In the genomic region with DNA sequence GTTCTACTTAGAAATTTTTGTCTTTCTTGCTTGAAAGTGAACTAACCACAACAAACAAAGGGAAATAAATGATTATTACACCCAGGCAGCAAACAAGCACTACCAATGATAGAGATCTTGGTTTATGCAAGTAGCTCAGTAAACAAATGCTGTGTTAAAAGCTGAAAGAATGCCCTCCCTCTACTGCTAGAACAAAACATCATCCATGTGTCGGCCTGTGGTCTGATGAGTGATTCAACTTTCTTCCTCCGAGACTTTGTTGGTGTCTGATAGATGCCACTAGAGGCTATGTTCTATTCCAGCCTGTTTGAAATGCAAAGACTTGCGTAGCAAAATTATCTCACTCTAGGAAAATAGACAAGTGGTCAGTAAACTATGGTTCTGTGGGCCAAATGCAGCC, we compare ENCODE assay signal across 23 cellular contexts.
"Had no signal": no experiment of that assay in that cellular context is flagged by ENCODE, and none has a peak within 500 bp of the region (broad histone marks: within the 10 kb centered on the region; RNA-seq: fewer than 3 reads in every experiment).

No MANE protein-coding gene starts in this region.

- H3K4me3 ChIP-seq: ascending aorta, gastroesophageal sphincter, heart left ventricle, left ventricle myocardium inferior, mucosa of descending colon, tibial artery, uterus had no signal

- H3K4me1 ChIP-seq: ascending aorta, heart left ventricle, left ventricle myocardium inferior, uterus had no signal

- DNase-seq: activated CD4-positive, alpha-beta T cell treated with anti-CD3 and anti-CD28 coated beads, Interleukin-2, amount 10 ng/mL, durations not matched to agents 24 days and 14 days; activated CD8-positive, alpha-beta T cell treated with anti-CD3 and anti-CD28 coated beads, Interleukin-2, amount 10 ng/mL, durations not matched to agents 7 days and 5 days; activated naive CD4-positive, alpha-beta T cell treated with anti-CD3 and anti-CD28 coated beads for 36 hours; activated T-cell treated with anti-CD3 and anti-CD28 coated beads, Interleukin-2, amount 50 U/mL, for 24 hours; cerebellar nuclear complex; cortex of kidney; left ventricle myocardium inferior; mucosa of descending colon; naive thymus-derived CD4-positive, alpha-beta T cell; retina; stimulated activated CD4-positive, alpha-beta T cell treated with anti-CD3 and anti-CD28 coated beads, Interleukin-12 subunit alpha, Interleukin-12 subunit beta, amount 100 ng/mL, for 4 hours; stimulated activated CD4-positive, alpha-beta T cell treated with anti-CD3 and anti-CD28 coated beads, Interleukin-1b, Interleukin-23, amount 100 ng/mL, for 48 hours; stimulated activated CD8-positive, alpha-beta memory T cell treated with anti-CD3 and anti-CD28 coated beads, Interleukin-4, amount 100 ng/mL, for 48 hours; stimulated activated naive CD4-positive, alpha-beta T cell; T-helper 1 cell; T-helper 9 cell; tibial artery had no signal

- FAIRE-seq: bronchial epithelial cell had no signal

- H3K27ac ChIP-seq: ascending aorta, gastroesophageal sphincter, heart left ventricle, left ventricle myocardium inferior, tibial artery, uterus had no signal

- ATAC-seq: activated CD8-positive, alpha-beta T cell treated with anti-CD3 and anti-CD28 coated beads, Interleukin-2, amount 10 ng/mL, durations not matched to agents 7 days and 5 days; esophagus mucosa; gastroesophageal sphincter; heart left ventricle; mucosa of descending colon; naive thymus-derived CD4-positive, alpha-beta T cell had no signal

- H3K27me3 ChIP-seq: ascending aorta, gastroesophageal sphincter, tibial artery, uterus had no signal

- H3K9me3 ChIP-seq: ascending aorta, gastroesophageal sphincter, heart left ventricle, left ventricle myocardium inferior, mucosa of descending colon, tibial artery, uterus had no signal

- H3K36me3 ChIP-seq: ascending aorta, gastroesophageal sphincter, heart left ventricle, left ventricle myocardium inferior, tibial artery, uterus had no signal
